In genomic region chr9:106783121-106783520, GRCh38 we compare ENCODE assay signal across 23 cellular contexts.
DNase-seq lines count a peak whose midpoint lies in the region; FAIRE-seq and TF ChIP-seq lines count a peak whose summit lies in the region.
"Had no signal": no experiment of that assay in that cellular context is flagged by ENCODE, and none has a peak within 500 bp of the region (broad histone marks: within the 10 kb centered on the region; RNA-seq: fewer than 3 reads in every experiment).

No MANE protein-coding gene starts in this region.

- POLR2A ChIA-PET in MCF 10A (lab: Yijun Ruan, JAX), result interaction anchor here (1.7 kb wide), 1 partner anchor 9 kb away, joined by 4 read pairs; no protein-coding TSS in a partner anchor

- no peak overlapping the region for H4K12ac ChIP-seq in trophoblast cell (ENCODE audit: low read depth, low read length)

- intact Hi-C loops in mammary epithelial cell (cut with micrococcal nuclease) (no loop called here), MCF 10A (cut with micrococcal nuclease) (no loop called here)

- no peaks in the 10 kb centered on the region for H3K9me3 Mint-ChIP-seq in MCF 10A (ENCODE audit: unreplicated experiment)

- no peak overlapping the region for H3K4ac ChIP-seq in trophoblast cell (ENCODE audit: low read depth, low read length)

- no peak overlapping the region for H3K18ac ChIP-seq in trophoblast cell (ENCODE audit: low read length)

- no TSS peak for BruUV-seq in mammary epithelial cell (replicated peaks; lab: Mats Ljungman, UMichigan)
- BruUV-seq in MCF 10A (replicated peaks; lab: Mats Ljungman, UMichigan), result no TSS peak

- in situ Hi-C loops in mammary epithelial cell (cut with MboI; ENCODE audit: low sequenced_read_pairs in 2 of 2) (no loop called here), HAP-1 (cut with MboI; ENCODE audit: low sequenced_read_pairs) (no loop called here)

- H3K27ac Mint-ChIP-seq in MCF 10A (ENCODE audit: low read depth, unreplicated experiment), result no peak overlapping the region
- H3K27ac Mint-ChIP-seq: B cell; CD4-positive, alpha-beta T cell; CD8-positive, alpha-beta T cell had no signal

- H2AFZ ChIP-seq in mammary epithelial cell (ENCODE audit: low read depth, low read length), result no peak overlapping the region
- H2AFZ ChIP-seq in trophoblast cell (ENCODE audit: insufficient read depth, low read length, poor library complexity), result no peak overlapping the region

- H3K14ac ChIP-seq in trophoblast cell (ENCODE audit: low read length), result no peak overlapping the region

- DNase-seq in mammary epithelial cell, result peak; percentile 31
- no peak for DNase-seq in MCF 10A (ENCODE audit: unreplicated experiment)
- DNase-seq in bronchial epithelial cell (ENCODE audit: low read depth), result peak; percentile 51
- DNase-seq in trophoblast cell, result peak; percentile 25 to 53
- no peak for DNase-seq in HAP-1 (ENCODE audit: low spot score in 2 of 2)
- DNase-seq in activated naive CD4-positive, alpha-beta T cell (lab: John Stamatoyannopoulos, UW), result no peak
- no peak for DNase-seq in NCI-H2107 (lab: John Stamatoyannopoulos, UW)
- DNase-seq: AML-193; Caco-2; Calu3; CD4-positive, alpha-beta T cell; CD8-positive, alpha-beta T cell; DMS79 treated with DMSO at 0.1 percent for 48 hours; GF-D8 had no signal

- no peak overlapping the region for H2BK120ac ChIP-seq in trophoblast cell (ENCODE audit: insufficient read depth, low read length, poor library complexity)

- CTCF ChIA-PET in mammary epithelial cell (lab: Charles Lee; ENCODE audit: low non-redundant PET), result no interaction called here
- CTCF ChIA-PET in MCF 10A (lab: Yijun Ruan, JAX), result interaction anchor here (0.6 to 1.2 kb wide), 2 partner anchors 9 to 96 kb away, joined by 3 read pairs; no protein-coding TSS in a partner anchor

- no peak overlapping the region for H3K4me2 ChIP-seq in mammary epithelial cell (ENCODE audit: insufficient read depth, low read depth, low read length)
- H3K4me2 ChIP-seq in trophoblast cell (ENCODE audit: low read length), result no peak overlapping the region
- H3K4me2 ChIP-seq: A549; BLaER1 treated with 17β-estradiol and CSF1 and Interleukin-3, amounts not matched to agents 10 nM and 100 nM had no signal

- H3K36me3 ChIP-seq in mammary epithelial cell (ENCODE audit: insufficient read depth, low read length) (no peaks in the 10 kb centered on the region), bronchial epithelial cell (ENCODE audit: control insufficient read depth, insufficient read depth, low read length) (no peaks in the 10 kb centered on the region), trophoblast cell (ENCODE audit: control insufficient read depth in 1 of 2, insufficient read depth in 2 of 2, low read length in 2 of 2) (no peaks in the 10 kb centered on the region), HAP-1 (replicated peaks) (no peaks in the 10 kb centered on the region)
- H3K36me3 ChIP-seq: BLaER1 treated with 17β-estradiol and CSF1 and Interleukin-3, amounts not matched to agents 10 nM and 100 nM had no signal

- H3K23ac ChIP-seq in trophoblast cell (ENCODE audit: low read length), result no peak overlapping the region

- H3K9ac ChIP-seq in mammary epithelial cell (ENCODE audit: insufficient read depth, low read length) (no peak overlapping the region), trophoblast cell (ENCODE audit: low read length) (no peak overlapping the region)
- H3K9ac ChIP-seq: BLaER1 treated with 17β-estradiol and CSF1 and Interleukin-3, amounts not matched to agents 10 nM and 100 nM had no signal

- H4K8ac ChIP-seq in trophoblast cell (ENCODE audit: low read depth, low read length), result no peak overlapping the region

- H3K36me3 Mint-ChIP-seq in MCF 10A (ENCODE audit: insufficient read depth, unreplicated experiment), result no peaks in the 10 kb centered on the region
- H3K36me3 Mint-ChIP-seq: CD8-positive, alpha-beta T cell had no signal

- no peak overlapping the region for H3K27ac ChIP-seq in mammary epithelial cell (ENCODE audit: insufficient read depth, low read depth, low read length)
- no peak overlapping the region for H3K27ac ChIP-seq in trophoblast cell (ENCODE audit: low read depth, low read length)
- H3K27ac ChIP-seq: 22Rv1; A549; BLaER1 treated with 17β-estradiol and CSF1 and Interleukin-3, amounts not matched to agents 10 nM and 100 nM; C4-2B had no signal

- 92% methylated on average over 1 of the region's 1 CpG for WGBS in mammary epithelial cell (ENCODE audit: low coverage, missing lambda C conversion rate)
- WGBS in trophoblast cell (ENCODE audit: extremely low coverage, insufficient coverage, insufficient read length), result no CpG with 5 or more reads among the region's 1 CpG

- H2BK12ac ChIP-seq in trophoblast cell (ENCODE audit: low read length), result no peak overlapping the region

- H3K4me3 Mint-ChIP-seq in MCF 10A (ENCODE audit: unreplicated experiment), result no peak overlapping the region
- H3K4me3 Mint-ChIP-seq: B cell; CD4-positive, alpha-beta T cell; CD8-positive, alpha-beta T cell had no signal

- dilution Hi-C loops in mammary epithelial cell (cut with HindIII; ENCODE audit: low sequenced_read_pairs), result no loop called here

- FAIRE-seq in bronchial epithelial cell (lab: Jason Lieb, UNC), result no peak
- FAIRE-seq: A549, D721Med, G401.6, GM12891, GM19239 had no signal

- H3K4me3 ChIP-seq in mammary epithelial cell (replicated peaks in 1 of 3; ENCODE audit: insufficient read depth in 1 of 3, low read depth in 2 of 3, low read length in 3 of 3), result no peak overlapping the region
- H3K4me3 ChIP-seq in bronchial epithelial cell (ENCODE audit: low read depth, low read length), result no peak overlapping the region
- H3K4me3 ChIP-seq in trophoblast cell (ENCODE audit: low read depth, low read length), result no peak overlapping the region
- no peak overlapping the region for H3K4me3 ChIP-seq in HAP-1
- H3K4me3 ChIP-seq: A549; BLaER1 treated with 17β-estradiol and CSF1 and Interleukin-3, amounts not matched to agents 10 nM and 100 nM had no signal

- H3K79me1 ChIP-seq in trophoblast cell (ENCODE audit: low read length), result no peaks in the 10 kb centered on the region

- TF ChIP-seq CTCF in mammary epithelial cell (conservative IDR thresholded peaks at IDR 0.05 in 1 of 2, IDR thresholded peaks at IDR 0.05 in 1 of 2; ENCODE audit: extremely low read depth in 1 of 2, insufficient read depth in 1 of 2, low read depth in 1 of 2, low read length in 2 of 2) (no peak), MCF 10A (IDR thresholded peaks at IDR 0.05; ENCODE audit: unreplicated experiment) (no peak), bronchial epithelial cell (IDR thresholded peaks at IDR 0.05; ENCODE audit: insufficient read depth, low read length, severe bottlenecking) (no peak)

- H3K9me3 ChIP-seq in mammary epithelial cell (replicated peaks; ENCODE audit: insufficient read depth, low read length) (no peaks in the 10 kb centered on the region), trophoblast cell (ENCODE audit: insufficient read depth, low read depth, low read length) (no peaks in the 10 kb centered on the region), HAP-1 (no peaks in the 10 kb centered on the region)
- H3K9me3 ChIP-seq: A549; BLaER1 treated with 17β-estradiol and CSF1 and Interleukin-3, amounts not matched to agents 10 nM and 100 nM; Caco-2 had no signal

- H2AK5ac ChIP-seq in trophoblast cell (ENCODE audit: low read length), result no peak overlapping the region

- H3K4me1 Mint-ChIP-seq in MCF 10A (ENCODE audit: insufficient read depth, unreplicated experiment), result peaks cover 4% of the 10 kb centered on the region
- H3K4me1 Mint-ChIP-seq: B cell had no signal

- H3K4me1 ChIP-seq in mammary epithelial cell (ENCODE audit: insufficient read depth, low read length), result no peaks in the 10 kb centered on the region
- H3K4me1 ChIP-seq in trophoblast cell (ENCODE audit: control insufficient read depth in 1 of 2, insufficient read depth in 2 of 2, low read length in 2 of 2), result no peaks in the 10 kb centered on the region
- H3K4me1 ChIP-seq in HAP-1, result no peaks in the 10 kb centered on the region
- H3K4me1 ChIP-seq: A549, Caco-2 had no signal

- H3K27me3 Mint-ChIP-seq in MCF 10A (ENCODE audit: insufficient read depth, unreplicated experiment), result no peaks in the 10 kb centered on the region
- H3K27me3 Mint-ChIP-seq: B cell; CD4-positive, alpha-beta T cell had no signal

- H4K20me1 ChIP-seq in mammary epithelial cell (ENCODE audit: insufficient read depth, low read length), result no peaks in the 10 kb centered on the region
- H4K20me1 ChIP-seq: BLaER1 treated with 17β-estradiol and CSF1 and Interleukin-3, amounts not matched to agents 10 nM and 100 nM had no signal

- H3K79me2 ChIP-seq in mammary epithelial cell (ENCODE audit: insufficient read depth, low read length), result no peaks in the 10 kb centered on the region
- no peaks in the 10 kb centered on the region for H3K79me2 ChIP-seq in trophoblast cell (ENCODE audit: control insufficient read depth, insufficient read depth, low read length, poor library complexity)

- no peak overlapping the region for H2BK5ac ChIP-seq in trophoblast cell (ENCODE audit: low read depth, low read length, poor library complexity)

- no peak overlapping the region for H4K91ac ChIP-seq in trophoblast cell (ENCODE audit: low read depth, low read length)

- no peaks in the 10 kb centered on the region for H3K27me3 ChIP-seq in mammary epithelial cell (ENCODE audit: insufficient read depth, low read length)
- no peaks in the 10 kb centered on the region for H3K27me3 ChIP-seq in bronchial epithelial cell (ENCODE audit: control insufficient read depth, insufficient read depth, low read length)
- no peaks in the 10 kb centered on the region for H3K27me3 ChIP-seq in trophoblast cell (ENCODE audit: insufficient read depth, low read length)
- no peaks in the 10 kb centered on the region for H3K27me3 ChIP-seq in HAP-1 (ENCODE audit: low read depth)
- H3K27me3 ChIP-seq: BLaER1 treated with 17β-estradiol and CSF1 and Interleukin-3, amounts not matched to agents 10 nM and 100 nM had no signal

Comparison
In these comparisons a context has a peak if more than half of its experiments do, and no peak if none do; other contexts are left out.
1. DNase-seq: peak in mammary epithelial cell (single experiment), bronchial epithelial cell (single experiment) and trophoblast cell (2 of 2); none in MCF 10A (single experiment), HAP-1 (0 of 2), activated naive CD4-positive, alpha-beta T cell (0 of 4) and NCI-H2107 (single experiment).